ENCODE assay signal across 1 cellular context in the genomic region with DNA sequence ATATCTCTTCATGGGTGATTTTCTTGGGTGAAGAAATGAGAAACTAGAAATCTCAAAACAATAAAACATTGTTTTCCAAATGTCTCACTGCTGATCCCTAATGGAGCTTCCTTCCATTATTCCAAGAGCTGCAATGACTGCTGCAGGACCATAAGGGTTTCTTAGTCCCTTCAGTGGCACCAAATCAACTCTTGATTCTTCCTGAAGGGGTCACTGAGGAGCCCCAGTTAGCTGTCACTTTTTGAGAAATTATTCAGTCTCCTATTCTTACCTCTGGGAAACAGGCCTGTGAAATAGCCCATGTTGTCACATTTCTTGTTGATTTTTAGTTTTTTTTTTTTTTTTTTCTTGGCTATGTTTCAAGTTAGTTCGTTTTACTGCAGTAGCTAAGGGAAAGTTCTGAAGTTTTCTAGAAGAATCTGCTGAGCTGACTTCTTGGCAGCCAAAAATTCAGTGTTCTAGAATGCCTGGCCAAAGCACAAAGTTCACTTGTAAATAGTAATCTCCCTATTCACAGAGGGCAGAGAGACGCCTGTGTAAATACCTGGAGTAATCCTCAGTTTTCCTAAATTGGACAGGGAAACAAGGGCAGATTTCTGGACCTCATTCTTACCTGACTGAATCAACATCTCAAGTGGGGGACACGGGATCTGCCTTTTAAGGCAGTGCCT.
TF ChIP-seq lines count a peak whose summit lies in the region.

No MANE protein-coding gene starts in this region.

TF ChIP-seq in HepG2, 621 proteins besides CTCF, POLR2A, EP300 and RAD21 (continued from another document):
- TF ChIP-seq TFDP1 (CRISPR knock-in tag; IDR thresholded peaks at IDR 0.05; ENCODE audit: borderline replicate concordance) (no peak), FOXJ3 (CRISPR knock-in tag; IDR thresholded peaks at IDR 0.05; ENCODE audit: borderline replicate concordance) (no peak), SKI (IDR thresholded peaks at IDR 0.05; ENCODE audit: partially characterized antibody) (no peak)
